ENCODE assay signal across 1 cellular context in the genomic region with DNA sequence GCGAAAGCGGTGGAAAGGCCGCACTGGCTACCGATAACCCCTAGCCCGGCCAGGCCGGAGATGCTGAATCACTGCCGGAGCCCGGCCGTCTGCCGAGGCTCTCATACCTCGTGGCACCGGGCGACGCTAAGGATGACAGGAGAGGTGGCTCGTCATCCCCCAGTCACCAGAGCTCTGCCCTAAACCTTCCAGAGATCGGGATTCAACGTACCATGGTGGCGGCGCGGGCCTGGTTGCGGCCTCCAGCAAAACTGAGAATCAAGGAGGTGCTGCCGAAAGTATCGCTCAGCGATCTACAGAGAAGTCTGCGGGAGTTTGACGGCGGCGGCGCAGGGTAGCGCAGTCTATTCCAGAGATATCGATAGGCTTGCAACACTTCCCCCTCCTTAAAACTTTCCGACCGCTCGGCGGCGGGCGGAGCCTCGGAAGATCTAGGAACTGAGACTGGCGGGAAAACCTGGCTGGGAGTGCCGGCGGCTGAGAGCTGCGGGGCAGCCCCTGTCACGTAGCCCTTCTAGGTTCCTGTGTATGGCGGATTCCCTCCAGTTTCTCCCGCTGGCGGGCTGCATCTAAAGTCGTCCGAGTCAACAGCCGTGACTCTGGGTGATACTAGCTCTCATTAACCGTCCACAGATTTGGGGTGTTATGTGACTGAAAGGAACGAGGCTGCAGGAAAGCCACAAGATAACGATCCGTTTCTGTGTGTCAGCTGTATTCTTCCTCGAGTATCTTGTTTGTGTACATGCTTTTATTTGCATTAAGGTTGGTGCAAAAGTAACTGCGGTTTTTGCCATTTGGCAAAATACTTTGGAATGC.
A peak's percentile ranks its signal among the peaks of the same experiment; 100 is the strongest.
TF ChIP-seq lines count a peak whose summit lies in the region.

A gene (minus strand): TSS at position 301 of the 816 bp plus-strand sequence. CDS start 87 bp downstream, at position 214.

TF ChIP-seq in HepG2, 621 proteins besides CTCF, POLR2A, EP300 and RAD21 (continued from another document and continues in another):
- peak; percentile 92; the same call in 1 of the 2 replicates for TF ChIP-seq ZSCAN31 (CRISPR knock-in tag; IDR thresholded peaks at IDR 0.05; ENCODE audit: low read depth)
- TF ChIP-seq, protein P1, sequence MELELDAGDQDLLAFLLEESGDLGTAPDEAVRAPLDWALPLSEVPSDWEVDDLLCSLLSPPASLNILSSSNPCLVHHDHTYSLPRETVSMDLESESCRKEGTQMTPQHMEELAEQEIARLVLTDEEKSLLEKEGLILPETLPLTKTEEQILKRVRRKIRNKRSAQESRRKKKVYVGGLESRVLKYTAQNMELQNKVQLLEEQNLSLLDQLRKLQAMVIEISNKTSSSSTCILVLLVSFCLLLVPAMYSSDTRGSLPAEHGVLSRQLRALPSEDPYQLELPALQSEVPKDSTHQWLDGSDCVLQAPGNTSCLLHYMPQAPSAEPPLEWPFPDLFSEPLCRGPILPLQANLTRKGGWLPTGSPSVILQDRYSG (CRISPR knock-in tag; IDR thresholded peaks at IDR 0.05) = peak; percentile 37; the same call in 1 of the 2 replicates
- no peak for TF ChIP-seq CENPX (CRISPR knock-in tag; IDR thresholded peaks at IDR 0.05)
- TF ChIP-seq PHF20 (CRISPR knock-in tag; IDR thresholded peaks at IDR 0.05) = peak; percentile 85
- no peak for TF ChIP-seq ZNF557 (CRISPR knock-in tag; IDR thresholded peaks at IDR 0.05)
- TF ChIP-seq ZNF776 (CRISPR knock-in tag; IDR thresholded peaks at IDR 0.05) = peak; percentile 89; the same call in 1 of the 2 replicates
- TF ChIP-seq, protein P2, sequence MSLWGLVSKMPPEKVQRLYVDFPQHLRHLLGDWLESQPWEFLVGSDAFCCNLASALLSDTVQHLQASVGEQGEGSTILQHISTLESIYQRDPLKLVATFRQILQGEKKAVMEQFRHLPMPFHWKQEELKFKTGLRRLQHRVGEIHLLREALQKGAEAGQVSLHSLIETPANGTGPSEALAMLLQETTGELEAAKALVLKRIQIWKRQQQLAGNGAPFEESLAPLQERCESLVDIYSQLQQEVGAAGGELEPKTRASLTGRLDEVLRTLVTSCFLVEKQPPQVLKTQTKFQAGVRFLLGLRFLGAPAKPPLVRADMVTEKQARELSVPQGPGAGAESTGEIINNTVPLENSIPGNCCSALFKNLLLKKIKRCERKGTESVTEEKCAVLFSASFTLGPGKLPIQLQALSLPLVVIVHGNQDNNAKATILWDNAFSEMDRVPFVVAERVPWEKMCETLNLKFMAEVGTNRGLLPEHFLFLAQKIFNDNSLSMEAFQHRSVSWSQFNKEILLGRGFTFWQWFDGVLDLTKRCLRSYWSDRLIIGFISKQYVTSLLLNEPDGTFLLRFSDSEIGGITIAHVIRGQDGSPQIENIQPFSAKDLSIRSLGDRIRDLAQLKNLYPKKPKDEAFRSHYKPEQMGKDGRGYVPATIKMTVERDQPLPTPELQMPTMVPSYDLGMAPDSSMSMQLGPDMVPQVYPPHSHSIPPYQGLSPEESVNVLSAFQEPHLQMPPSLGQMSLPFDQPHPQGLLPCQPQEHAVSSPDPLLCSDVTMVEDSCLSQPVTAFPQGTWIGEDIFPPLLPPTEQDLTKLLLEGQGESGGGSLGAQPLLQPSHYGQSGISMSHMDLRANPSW (CRISPR knock-in tag; IDR thresholded peaks at IDR 0.05; ENCODE audit: borderline replicate concordance) = peak; percentile 82; the same call in 1 of the 2 replicates
- TF ChIP-seq ONECUT2 (CRISPR knock-in tag; IDR thresholded peaks at IDR 0.05) = 0 out of 2 replicates have a peak, but pooled peaks have one; percentile 5
- no peak for TF ChIP-seq ZNF180 (CRISPR knock-in tag; IDR thresholded peaks at IDR 0.05; ENCODE audit: borderline replicate concordance, low read depth)
- TF ChIP-seq, protein P3, sequence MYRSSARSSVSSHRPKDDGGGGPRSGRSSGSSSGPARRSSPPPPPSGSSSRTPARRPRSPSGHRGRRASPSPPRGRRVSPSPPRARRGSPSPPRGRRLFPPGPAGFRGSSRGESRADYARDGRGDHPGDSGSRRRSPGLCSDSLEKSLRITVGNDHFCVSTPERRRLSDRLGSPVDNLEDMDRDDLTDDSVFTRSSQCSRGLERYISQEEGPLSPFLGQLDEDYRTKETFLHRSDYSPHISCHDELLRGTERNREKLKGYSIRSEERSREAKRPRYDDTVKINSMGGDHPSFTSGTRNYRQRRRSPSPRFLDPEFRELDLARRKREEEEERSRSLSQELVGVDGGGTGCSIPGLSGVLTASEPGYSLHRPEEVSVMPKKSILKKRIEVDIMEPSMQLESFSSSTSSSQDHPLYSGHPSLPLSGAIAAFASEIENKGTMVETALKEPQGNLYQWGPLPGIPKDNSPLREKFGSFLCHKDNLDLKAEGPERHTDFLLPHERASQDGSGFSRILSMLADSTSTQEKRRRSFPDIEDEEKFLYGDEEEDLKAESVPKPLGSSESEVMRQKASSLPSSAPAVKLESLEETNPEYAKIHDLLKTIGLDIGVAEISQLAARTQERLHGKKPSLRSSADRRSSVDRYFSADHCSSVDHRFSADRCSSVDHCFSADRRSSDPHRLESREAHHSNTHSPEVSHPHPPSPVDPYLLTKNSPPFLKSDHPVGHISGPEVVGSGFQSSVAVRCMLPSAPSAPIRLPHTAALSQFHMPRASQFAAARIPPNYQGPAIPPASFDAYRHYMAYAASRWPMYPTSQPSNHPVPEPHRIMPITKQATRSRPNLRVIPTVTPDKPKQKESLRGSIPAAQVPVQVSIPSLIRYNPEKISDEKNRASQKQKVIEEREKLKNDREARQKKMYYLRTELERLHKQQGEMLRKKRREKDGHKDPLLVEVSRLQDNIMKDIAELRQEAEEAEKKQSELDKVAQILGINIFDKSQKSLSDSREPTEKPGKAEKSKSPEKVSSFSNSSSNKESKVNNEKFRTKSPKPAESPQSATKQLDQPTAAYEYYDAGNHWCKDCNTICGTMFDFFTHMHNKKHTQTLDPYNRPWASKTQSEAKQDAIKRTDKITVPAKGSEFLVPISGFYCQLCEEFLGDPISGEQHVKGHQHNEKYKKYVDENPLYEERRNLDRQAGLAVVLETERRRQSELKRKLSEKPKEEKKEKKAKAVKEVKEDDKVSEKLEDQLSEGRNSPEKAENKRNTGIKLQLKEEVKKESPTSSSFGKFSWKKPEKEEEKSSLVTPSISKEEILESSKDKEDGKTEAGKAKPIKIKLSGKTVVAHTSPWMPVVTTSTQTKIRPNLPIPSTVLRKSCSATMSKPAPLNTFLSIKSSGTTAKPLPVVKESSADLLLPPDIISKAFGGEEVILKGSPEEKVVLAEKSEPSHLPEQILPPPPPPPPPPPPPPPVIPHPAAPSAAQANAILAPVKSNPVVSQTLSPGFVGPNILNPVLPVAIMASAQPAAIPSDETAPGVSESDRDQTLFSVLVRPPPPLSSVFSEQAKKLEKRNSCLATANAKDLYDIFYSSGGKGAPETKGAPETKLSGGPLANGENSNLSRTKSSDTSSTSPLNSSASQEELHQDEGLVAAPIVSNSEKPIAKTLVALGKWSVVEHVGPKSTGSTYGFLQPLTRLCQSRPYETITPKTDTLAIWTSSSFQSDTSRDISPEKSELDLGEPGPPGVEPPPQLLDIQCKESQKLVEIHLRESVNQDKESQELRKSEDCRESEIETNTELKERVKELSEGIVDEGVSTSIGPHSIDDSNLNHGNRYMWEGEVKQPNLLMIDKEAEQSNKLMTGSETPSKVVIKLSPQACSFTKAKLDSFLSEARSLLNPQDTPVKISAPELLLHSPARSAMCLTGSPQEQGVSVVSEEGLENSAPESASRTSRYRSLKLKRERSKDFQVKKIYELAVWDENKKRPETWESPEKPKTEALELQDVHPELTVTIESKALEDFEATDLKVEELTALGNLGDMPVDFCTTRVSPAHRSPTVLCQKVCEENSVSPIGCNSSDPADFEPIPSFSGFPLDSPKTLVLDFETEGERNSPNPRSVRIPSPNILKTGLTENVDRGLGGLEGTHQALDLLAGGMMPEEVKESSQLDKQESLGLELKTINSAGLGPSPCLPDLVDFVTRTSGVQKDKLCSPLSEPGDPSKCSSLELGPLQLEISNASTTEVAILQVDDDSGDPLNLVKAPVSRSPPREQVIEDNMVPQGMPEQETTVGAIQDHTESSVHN (CRISPR knock-in tag; IDR thresholded peaks at IDR 0.05) = no peak; the same call in 1 of the 2 replicates
- TF ChIP-seq, protein P4, sequence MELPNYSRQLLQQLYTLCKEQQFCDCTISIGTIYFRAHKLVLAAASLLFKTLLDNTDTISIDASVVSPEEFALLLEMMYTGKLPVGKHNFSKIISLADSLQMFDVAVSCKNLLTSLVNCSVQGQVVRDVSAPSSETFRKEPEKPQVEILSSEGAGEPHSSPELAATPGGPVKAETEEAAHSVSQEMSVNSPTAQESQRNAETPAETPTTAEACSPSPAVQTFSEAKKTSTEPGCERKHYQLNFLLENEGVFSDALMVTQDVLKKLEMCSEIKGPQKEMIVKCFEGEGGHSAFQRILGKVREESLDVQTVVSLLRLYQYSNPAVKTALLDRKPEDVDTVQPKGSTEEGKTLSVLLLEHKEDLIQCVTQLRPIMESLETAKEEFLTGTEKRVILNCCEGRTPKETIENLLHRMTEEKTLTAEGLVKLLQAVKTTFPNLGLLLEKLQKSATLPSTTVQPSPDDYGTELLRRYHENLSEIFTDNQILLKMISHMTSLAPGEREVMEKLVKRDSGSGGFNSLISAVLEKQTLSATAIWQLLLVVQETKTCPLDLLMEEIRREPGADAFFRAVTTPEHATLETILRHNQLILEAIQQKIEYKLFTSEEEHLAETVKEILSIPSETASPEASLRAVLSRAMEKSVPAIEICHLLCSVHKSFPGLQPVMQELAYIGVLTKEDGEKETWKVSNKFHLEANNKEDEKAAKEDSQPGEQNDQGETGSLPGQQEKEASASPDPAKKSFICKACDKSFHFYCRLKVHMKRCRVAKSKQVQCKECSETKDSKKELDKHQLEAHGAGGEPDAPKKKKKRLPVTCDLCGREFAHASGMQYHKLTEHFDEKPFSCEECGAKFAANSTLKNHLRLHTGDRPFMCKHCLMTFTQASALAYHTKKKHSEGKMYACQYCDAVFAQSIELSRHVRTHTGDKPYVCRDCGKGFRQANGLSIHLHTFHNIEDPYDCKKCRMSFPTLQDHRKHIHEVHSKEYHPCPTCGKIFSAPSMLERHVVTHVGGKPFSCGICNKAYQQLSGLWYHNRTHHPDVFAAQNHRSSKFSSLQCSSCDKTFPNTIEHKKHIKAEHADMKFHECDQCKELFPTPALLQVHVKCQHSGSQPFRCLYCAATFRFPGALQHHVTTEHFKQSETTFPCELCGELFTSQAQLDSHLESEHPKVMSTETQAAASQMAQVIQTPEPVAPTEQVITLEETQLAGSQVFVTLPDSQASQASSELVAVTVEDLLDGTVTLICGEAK (IDR thresholded peaks at IDR 0.05) = peak; percentile 76
- TF ChIP-seq, protein P4 (CRISPR knock-in tag; IDR thresholded peaks at IDR 0.05) = peak; percentile 79
- TF ChIP-seq NFKB2 (CRISPR knock-in tag; IDR thresholded peaks at IDR 0.05; ENCODE audit: borderline replicate concordance) = peak; percentile 87; the same call in 1 of the 2 replicates
- no peak for TF ChIP-seq AKAP8 (CRISPR knock-in tag; IDR thresholded peaks at IDR 0.05)
- TF ChIP-seq ZNF335 (CRISPR knock-in tag; IDR thresholded peaks at IDR 0.05) = peak; percentile 74
- no peak for TF ChIP-seq SRSF4 (IDR thresholded peaks at IDR 0.05; ENCODE audit: low read depth, low read length, poor library complexity, severe bottlenecking)
- TF ChIP-seq, protein P5, sequence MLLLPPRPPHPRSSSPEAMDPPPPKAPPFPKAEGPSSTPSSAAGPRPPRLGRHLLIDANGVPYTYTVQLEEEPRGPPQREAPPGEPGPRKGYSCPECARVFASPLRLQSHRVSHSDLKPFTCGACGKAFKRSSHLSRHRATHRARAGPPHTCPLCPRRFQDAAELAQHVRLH (CRISPR knock-in tag; IDR thresholded peaks at IDR 0.05; ENCODE audit: borderline replicate concordance, low read depth) = peak; percentile 88
- no peak for TF ChIP-seq DPF2 (CRISPR knock-in tag; IDR thresholded peaks at IDR 0.05; ENCODE audit: borderline replicate concordance, low read depth)
- TF ChIP-seq FOXC1 (CRISPR knock-in tag; IDR thresholded peaks at IDR 0.05; ENCODE audit: borderline replicate concordance) = peak; percentile 80; the same call in 1 of the 2 replicates
- peak; percentile 38; the same call in 1 of the 2 replicates for TF ChIP-seq ZNF563 (CRISPR knock-in tag; IDR thresholded peaks at IDR 0.05)
- peak; percentile 82; the same call in 1 of the 2 replicates for TF ChIP-seq ZFAT (CRISPR knock-in tag; conservative IDR thresholded peaks at IDR 0.05)
- no peak for TF ChIP-seq ZNF207 (IDR thresholded peaks at IDR 0.05; ENCODE audit: borderline replicate concordance)
- peak; percentile 65 for TF ChIP-seq BRD4 (CRISPR knock-in tag; IDR thresholded peaks at IDR 0.05)
- peak; percentile 99 for TF ChIP-seq PHF8 (CRISPR knock-in tag; IDR thresholded peaks at IDR 0.05)
- no peak for TF ChIP-seq ZNF549 (CRISPR knock-in tag; IDR thresholded peaks at IDR 0.05)
- peak; percentile 75; the same call in 1 of the 2 replicates for TF ChIP-seq IRX3 (CRISPR knock-in tag; IDR thresholded peaks at IDR 0.05; ENCODE audit: borderline replicate concordance, low read depth)
- TF ChIP-seq SETDB1 (CRISPR knock-in tag; IDR thresholded peaks at IDR 0.05; ENCODE audit: borderline replicate concordance) = no peak
- TF ChIP-seq PITX1 (CRISPR knock-in tag; IDR thresholded peaks at IDR 0.05) = no peak; the same call in 1 of the 2 replicates
- TF ChIP-seq, protein P6, sequence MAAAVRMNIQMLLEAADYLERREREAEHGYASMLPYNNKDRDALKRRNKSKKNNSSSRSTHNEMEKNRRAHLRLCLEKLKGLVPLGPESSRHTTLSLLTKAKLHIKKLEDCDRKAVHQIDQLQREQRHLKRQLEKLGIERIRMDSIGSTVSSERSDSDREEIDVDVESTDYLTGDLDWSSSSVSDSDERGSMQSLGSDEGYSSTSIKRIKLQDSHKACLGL (CRISPR knock-in tag; IDR thresholded peaks at IDR 0.05) = peak; percentile 94
- TF ChIP-seq ZNF430 (CRISPR knock-in tag; IDR thresholded peaks at IDR 0.05) = no peak; the same call in 1 of the 2 replicates
- 0 out of 2 replicates have a peak, but pooled peaks have one; percentile 52 for TF ChIP-seq ERF (CRISPR knock-in tag; IDR thresholded peaks at IDR 0.05)
- no peak for TF ChIP-seq ZNF44 (CRISPR knock-in tag; IDR thresholded peaks at IDR 0.05)
- peak; percentile 79 for TF ChIP-seq KLF12 (CRISPR knock-in tag; IDR thresholded peaks at IDR 0.05; ENCODE audit: borderline replicate concordance)
